In the genomic region with DNA sequence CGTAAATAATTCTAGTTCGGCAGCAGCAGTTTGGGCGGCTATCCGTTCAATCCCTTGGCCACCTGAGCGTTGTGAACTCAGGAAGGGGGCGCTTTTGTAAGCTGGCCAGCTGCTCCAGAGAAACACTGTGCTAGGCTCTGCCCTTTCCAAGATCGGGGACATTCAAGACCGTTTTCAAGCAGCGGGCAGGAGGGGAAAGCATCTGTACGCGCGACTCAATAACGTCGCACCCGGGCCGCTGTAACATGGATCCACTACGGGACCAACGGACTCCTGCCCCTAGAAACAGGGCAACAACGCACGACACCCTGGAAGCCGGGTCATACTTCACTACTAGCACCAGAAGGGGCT, we compare ENCODE assay signal across 8 cellular contexts.
DNase-seq lines count a peak whose midpoint lies in the region; ATAC-seq lines count a peak whose summit lies in the region.

No MANE protein-coding gene starts in this region.

- peak overlapping the region; percentile 92 for H3K9ac ChIP-seq in NT2/D1 (ENCODE audit: insufficient read length, low read depth)

- DNase-seq in NCI-H345 (lab: John Stamatoyannopoulos, UW) (peak; percentile 20), NCI-H345 treated with DMSO at 0.1 percent for 48 hours (lab: John Stamatoyannopoulos, UW; ENCODE audit: unreplicated experiment) (no peak), NT2/D1 (ENCODE audit: low read depth, low spot score) (no peak)
- DNase-seq in effector memory CD4-positive, alpha-beta T cell: no peak
- DNase-seq in activated CD8-positive, alpha-beta memory T cell treated with anti-CD3 and anti-CD28 coated beads, Interleukin-2, amount 50 U/mL, for 4 hours: no peak

- H3K9me3 ChIP-seq in NT2/D1 (ENCODE audit: insufficient read depth, low read length) (no peaks in the 10 kb centered on the region), neuron (ENCODE audit: low read length) (no peaks in the 10 kb centered on the region)
- no peaks in the 10 kb centered on the region for H3K9me3 ChIP-seq in effector memory CD4-positive, alpha-beta T cell (ENCODE audit: control insufficient read depth, low read length)

- peak overlapping the region; percentile 30 for H2AFZ ChIP-seq in neuron (ENCODE audit: low read depth, low read length)

- H3K27me3 ChIP-seq in NT2/D1 (ENCODE audit: insufficient read depth, insufficient read length) (no peaks in the 10 kb centered on the region), neuron (ENCODE audit: insufficient read depth, low read length) (no peaks in the 10 kb centered on the region)
- no peaks in the 10 kb centered on the region for H3K27me3 ChIP-seq in effector memory CD4-positive, alpha-beta T cell (replicated peaks; ENCODE audit: control insufficient read depth, insufficient read depth, low read length, poor library complexity, severe bottlenecking)

- peak overlapping the region; percentile 81 for H3K4me3 ChIP-seq in NT2/D1 (ENCODE audit: insufficient read length, low read depth)
- H3K4me3 ChIP-seq in effector memory CD4-positive, alpha-beta T cell (ENCODE audit: insufficient read depth, low read depth, low read length, poor library complexity, severe bottlenecking): peak overlapping the region; percentile 73
- H3K4me3 ChIP-seq in neuron (ENCODE audit: low read length): peak overlapping the region; percentile 70

- H3K27ac ChIP-seq in effector memory CD4-positive, alpha-beta T cell (ENCODE audit: insufficient read depth, low read length, poor library complexity, severe bottlenecking): no peak overlapping the region

- peaks cover 40% of the 10 kb centered on the region for H3K36me3 ChIP-seq in NT2/D1 (ENCODE audit: insufficient read depth, insufficient read length, low read length)
- no peaks in the 10 kb centered on the region for H3K36me3 ChIP-seq in effector memory CD4-positive, alpha-beta T cell (ENCODE audit: control insufficient read depth, insufficient read depth, low read length)
- peaks cover 34% of the 10 kb centered on the region for H3K36me3 ChIP-seq in neuron (ENCODE audit: insufficient read depth, low read length)

- peaks cover 10% of the 10 kb centered on the region for H3K4me1 ChIP-seq in NT2/D1 (ENCODE audit: insufficient read depth, insufficient read length)
- no peaks in the 10 kb centered on the region for H3K4me1 ChIP-seq in effector memory CD4-positive, alpha-beta T cell (ENCODE audit: control insufficient read depth, insufficient read depth, low read length, poor library complexity, severe bottlenecking)
- peaks cover 27% of the 10 kb centered on the region for H3K4me1 ChIP-seq in neuron (ENCODE audit: insufficient read depth, low read length)

- peak; percentile 4 for ATAC-seq in HG02840 (IDR thresholded peaks at IDR 0.05; ENCODE audit: low FRiP score, unreplicated experiment)
- ATAC-seq in GM21786 (IDR thresholded peaks at IDR 0.05; ENCODE audit: unreplicated experiment): no peak
